8 cellular contexts compared by ENCODE assay signal in the genomic region with DNA sequence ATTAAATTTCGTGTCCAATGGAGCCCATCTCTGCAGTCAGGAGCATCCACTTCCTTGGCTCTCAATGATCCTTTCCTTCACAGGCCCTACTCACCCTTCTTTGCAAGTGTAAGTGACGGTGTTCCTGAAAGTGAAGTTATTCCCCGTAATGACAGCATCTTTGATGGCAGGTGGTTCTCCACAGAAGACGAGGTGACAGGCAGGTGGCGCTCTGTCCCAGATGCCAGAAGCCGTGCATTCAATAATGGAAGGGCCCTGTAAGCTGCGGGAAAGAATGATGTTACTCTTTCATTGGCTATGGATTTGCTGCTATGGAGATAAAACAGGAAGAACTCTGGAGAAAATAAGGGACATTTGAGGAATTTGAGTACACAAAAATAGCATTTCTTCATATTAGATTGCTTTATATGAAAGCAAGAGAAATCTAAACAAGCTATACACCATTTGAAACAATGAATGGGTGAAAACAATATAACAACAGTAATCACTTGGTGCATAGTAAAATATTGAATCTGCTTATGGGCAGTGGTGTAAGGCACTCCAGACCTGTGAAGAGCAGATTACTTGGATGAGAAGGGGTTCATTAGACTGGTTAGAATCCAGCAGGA.
DNase-seq lines count a peak whose midpoint lies in the region; ATAC-seq lines count a peak whose summit lies in the region.

No MANE protein-coding gene starts in this region.

- intact Hi-C loops in left cardiac atrium (cut with DNase I): no loop called here

- peak; percentile 65 for ATAC-seq in GM19035 (IDR thresholded peaks at IDR 0.05; ENCODE audit: unreplicated experiment)
- ATAC-seq in left cardiac atrium: no peak
- no peak for ATAC-seq in GM19023 (IDR thresholded peaks at IDR 0.05; ENCODE audit: unreplicated experiment)

- in situ Hi-C loops in Caki2 (cut with HindIII; ENCODE audit: low pct_unique_long_range_greater_than_20kb, low sequenced_read_pairs): no loop called here

- peak; percentile 8 for DNase-seq in Caki2 (ENCODE audit: low read depth)
- DNase-seq in Kasumi-1 (lab: John Stamatoyannopoulos, UW): peak; percentile 28 to 42
- DNase-seq in activated CD4-positive, alpha-beta T cell treated with anti-CD3 and anti-CD28 coated beads, Interleukin-2, amount 50 U/mL, for 48 hours: peak; percentile 42 to 52
- DNase-seq in left cardiac atrium: peak; percentile 31
- peak; percentile 2 to 8 (median 3) for DNase-seq in stimulated activated CD4-positive, alpha-beta T cell treated with anti-CD3 and anti-CD28 coated beads, TNF-alpha, amount 100 ng/mL, for 48 hours (ENCODE audit: low read depth in 3 of 3)
- no peak for DNase-seq in NCI-H226
